ENCODE assay signal across 1 cellular context in the genomic region with DNA sequence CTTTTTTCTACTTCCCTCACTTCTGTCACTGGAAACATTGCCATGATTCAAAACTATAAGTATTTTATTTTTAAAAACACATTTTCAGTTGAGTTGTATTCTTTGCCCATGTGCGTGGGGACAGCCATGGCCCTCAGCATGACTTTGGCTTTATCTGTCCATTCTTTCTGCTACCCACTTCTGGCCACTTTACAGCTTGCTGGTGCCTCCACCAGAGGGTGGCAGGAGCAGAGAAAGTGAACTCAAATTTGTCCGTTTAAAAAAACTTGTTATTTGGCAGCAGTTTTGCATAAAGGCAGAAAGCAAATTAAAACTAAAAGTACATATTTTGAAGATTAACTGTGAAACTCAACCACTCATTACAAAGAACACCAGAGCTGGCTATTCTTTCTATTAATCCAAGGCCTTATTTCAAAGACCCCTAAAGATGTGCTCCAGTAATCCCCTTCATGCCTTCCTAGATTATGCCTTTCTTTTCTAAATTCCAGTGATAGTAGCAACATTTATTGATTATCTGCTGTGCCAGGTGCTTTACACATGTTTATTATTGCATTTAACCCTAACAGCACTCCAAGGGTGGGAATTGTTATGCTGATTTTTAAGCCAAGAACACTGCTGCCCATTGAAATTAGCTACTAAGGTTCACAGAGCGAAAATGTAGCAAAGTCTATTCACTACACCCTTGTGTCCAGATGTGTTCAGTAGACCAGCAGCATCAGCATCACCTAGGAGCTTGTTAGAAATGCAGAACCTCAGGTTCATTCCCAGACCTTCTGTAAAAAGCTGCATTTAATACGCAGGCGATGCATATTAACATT.
A peak's percentile ranks its signal among the peaks of the same experiment; 100 is the strongest.
TF ChIP-seq lines count a peak whose summit lies in the region.

No MANE protein-coding gene starts in this region.

TF ChIP-seq in K562, 482 proteins besides CTCF, POLR2A, EP300 and RAD21 (continued from another document):
- 0 out of 2 replicates have a peak, but pooled peaks have one; percentile 39 for TF ChIP-seq DEAF1 (CRISPR knock-in tag; IDR thresholded peaks at IDR 0.05)
- TF ChIP-seq POLR2B (IDR thresholded peaks at IDR 0.05; ENCODE audit: low read depth, partially characterized antibody) = no peak
- peak; percentile 50 for TF ChIP-seq ZNF592 (IDR thresholded peaks at IDR 0.05)
- TF ChIP-seq, protein P1, sequence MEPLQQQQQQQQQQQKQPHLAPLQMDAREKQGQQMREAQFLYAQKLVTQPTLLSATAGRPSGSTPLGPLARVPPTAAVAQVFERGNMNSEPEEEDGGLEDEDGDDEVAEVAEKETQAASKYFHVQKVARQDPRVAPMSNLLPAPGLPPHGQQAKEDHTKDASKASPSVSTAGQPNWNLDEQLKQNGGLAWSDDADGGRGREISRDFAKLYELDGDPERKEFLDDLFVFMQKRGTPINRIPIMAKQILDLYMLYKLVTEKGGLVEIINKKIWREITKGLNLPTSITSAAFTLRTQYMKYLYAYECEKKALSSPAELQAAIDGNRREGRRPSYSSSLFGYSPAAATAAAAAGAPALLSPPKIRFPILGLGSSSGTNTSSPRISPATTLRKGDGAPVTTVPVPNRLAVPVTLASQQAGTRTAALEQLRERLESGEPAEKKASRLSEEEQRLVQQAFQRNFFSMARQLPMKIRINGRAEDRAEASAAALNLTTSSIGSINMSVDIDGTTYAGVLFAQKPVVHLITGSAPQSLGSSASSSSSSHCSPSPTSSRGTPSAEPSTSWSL (CRISPR knock-in tag; IDR thresholded peaks at IDR 0.05; ENCODE audit: borderline replicate concordance) = no peak
- TF ChIP-seq, protein P2, sequence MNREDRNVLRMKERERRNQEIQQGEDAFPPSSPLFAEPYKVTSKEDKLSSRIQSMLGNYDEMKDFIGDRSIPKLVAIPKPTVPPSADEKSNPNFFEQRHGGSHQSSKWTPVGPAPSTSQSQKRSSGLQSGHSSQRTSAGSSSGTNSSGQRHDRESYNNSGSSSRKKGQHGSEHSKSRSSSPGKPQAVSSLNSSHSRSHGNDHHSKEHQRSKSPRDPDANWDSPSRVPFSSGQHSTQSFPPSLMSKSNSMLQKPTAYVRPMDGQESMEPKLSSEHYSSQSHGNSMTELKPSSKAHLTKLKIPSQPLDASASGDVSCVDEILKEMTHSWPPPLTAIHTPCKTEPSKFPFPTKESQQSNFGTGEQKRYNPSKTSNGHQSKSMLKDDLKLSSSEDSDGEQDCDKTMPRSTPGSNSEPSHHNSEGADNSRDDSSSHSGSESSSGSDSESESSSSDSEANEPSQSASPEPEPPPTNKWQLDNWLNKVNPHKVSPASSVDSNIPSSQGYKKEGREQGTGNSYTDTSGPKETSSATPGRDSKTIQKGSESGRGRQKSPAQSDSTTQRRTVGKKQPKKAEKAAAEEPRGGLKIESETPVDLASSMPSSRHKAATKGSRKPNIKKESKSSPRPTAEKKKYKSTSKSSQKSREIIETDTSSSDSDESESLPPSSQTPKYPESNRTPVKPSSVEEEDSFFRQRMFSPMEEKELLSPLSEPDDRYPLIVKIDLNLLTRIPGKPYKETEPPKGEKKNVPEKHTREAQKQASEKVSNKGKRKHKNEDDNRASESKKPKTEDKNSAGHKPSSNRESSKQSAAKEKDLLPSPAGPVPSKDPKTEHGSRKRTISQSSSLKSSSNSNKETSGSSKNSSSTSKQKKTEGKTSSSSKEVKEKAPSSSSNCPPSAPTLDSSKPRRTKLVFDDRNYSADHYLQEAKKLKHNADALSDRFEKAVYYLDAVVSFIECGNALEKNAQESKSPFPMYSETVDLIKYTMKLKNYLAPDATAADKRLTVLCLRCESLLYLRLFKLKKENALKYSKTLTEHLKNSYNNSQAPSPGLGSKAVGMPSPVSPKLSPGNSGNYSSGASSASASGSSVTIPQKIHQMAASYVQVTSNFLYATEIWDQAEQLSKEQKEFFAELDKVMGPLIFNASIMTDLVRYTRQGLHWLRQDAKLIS (CRISPR knock-in tag; IDR thresholded peaks at IDR 0.05) = no peak
- 0 out of 2 replicates have a peak, but pooled peaks have one; percentile 47 for TF ChIP-seq ZNF311 (CRISPR knock-in tag; IDR thresholded peaks at IDR 0.05)
- TF ChIP-seq, protein P3, sequence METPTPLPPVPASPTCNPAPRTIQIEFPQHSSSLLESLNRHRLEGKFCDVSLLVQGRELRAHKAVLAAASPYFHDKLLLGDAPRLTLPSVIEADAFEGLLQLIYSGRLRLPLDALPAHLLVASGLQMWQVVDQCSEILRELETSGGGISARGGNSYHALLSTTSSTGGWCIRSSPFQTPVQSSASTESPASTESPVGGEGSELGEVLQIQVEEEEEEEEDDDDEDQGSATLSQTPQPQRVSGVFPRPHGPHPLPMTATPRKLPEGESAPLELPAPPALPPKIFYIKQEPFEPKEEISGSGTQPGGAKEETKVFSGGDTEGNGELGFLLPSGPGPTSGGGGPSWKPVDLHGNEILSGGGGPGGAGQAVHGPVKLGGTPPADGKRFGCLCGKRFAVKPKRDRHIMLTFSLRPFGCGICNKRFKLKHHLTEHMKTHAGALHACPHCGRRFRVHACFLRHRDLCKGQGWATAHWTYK (CRISPR knock-in tag; IDR thresholded peaks at IDR 0.05) = no peak
- no peak for TF ChIP-seq ADNP (tag; IDR thresholded peaks at IDR 0.05)
